ENCODE assay signal across 21 cellular contexts in genomic region chr4:187335339-187335738, GRCh38.
"Had no signal": no experiment of that assay in that cellular context is flagged by ENCODE, and none has a peak within 500 bp of the region (broad histone marks: within the 10 kb centered on the region; RNA-seq: fewer than 3 reads in every experiment).

No MANE protein-coding gene starts in this region.

- ATAC-seq: effector memory CD8-positive, alpha-beta T cell; esophagus mucosa; foreskin keratinocyte; gastrocnemius medialis; gastroesophageal sphincter; heart left ventricle; heart right ventricle had no signal

- DNase-seq: colonic mucosa; cortex of kidney; dermis blood vessel endothelial cell; dorsolateral prefrontal cortex; effector CD4-positive, alpha-beta T cell; effector CD8-positive, alpha-beta T cell; effector memory CD4-positive, alpha-beta T cell; effector memory CD8-positive, alpha-beta T cell; endodermal cell; erythroblast; esophagus squamous epithelium; foreskin fibroblast; foreskin keratinocyte; foreskin melanocyte; gastrocnemius medialis; glutamatergic neuron; head of caudate nucleus; heart left ventricle; heart right ventricle had no signal
